1 cellular context compared by ENCODE assay signal in genomic region chr20:18138266-18138582, GRCh38.
A peak's percentile ranks its signal among the peaks of the same experiment; 100 is the strongest.
TF ChIP-seq lines count a peak whose summit lies in the region.

No MANE protein-coding gene starts in this region.

TF ChIP-seq in GM12878, 131 proteins besides CTCF, POLR2A, EP300 and RAD21 (continued from another document):
- no peak for TF ChIP-seq SRF (IDR thresholded peaks at IDR 0.05; ENCODE audit: low read depth in 2 of 2, low read length in 2 of 2)
- no peak for TF ChIP-seq SMC3 (IDR thresholded peaks at IDR 0.05; ENCODE audit: borderline replicate concordance, low read length)
- no peak for TF ChIP-seq ZSCAN29 (IDR thresholded peaks at IDR 0.05)
- TF ChIP-seq PML (IDR thresholded peaks at IDR 0.05; ENCODE audit: low read length): no peak
- TF ChIP-seq, protein P1, sequence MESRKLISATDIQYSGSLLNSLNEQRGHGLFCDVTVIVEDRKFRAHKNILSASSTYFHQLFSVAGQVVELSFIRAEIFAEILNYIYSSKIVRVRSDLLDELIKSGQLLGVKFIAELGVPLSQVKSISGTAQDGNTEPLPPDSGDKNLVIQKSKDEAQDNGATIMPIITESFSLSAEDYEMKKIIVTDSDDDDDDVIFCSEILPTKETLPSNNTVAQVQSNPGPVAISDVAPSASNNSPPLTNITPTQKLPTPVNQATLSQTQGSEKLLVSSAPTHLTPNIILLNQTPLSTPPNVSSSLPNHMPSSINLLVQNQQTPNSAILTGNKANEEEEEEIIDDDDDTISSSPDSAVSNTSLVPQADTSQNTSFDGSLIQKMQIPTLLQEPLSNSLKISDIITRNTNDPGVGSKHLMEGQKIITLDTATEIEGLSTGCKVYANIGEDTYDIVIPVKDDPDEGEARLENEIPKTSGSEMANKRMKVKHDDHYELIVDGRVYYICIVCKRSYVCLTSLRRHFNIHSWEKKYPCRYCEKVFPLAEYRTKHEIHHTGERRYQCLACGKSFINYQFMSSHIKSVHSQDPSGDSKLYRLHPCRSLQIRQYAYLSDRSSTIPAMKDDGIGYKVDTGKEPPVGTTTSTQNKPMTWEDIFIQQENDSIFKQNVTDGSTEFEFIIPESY (IDR thresholded peaks at IDR 0.05): no peak
- no peak for TF ChIP-seq REST (IDR thresholded peaks at IDR 0.05; ENCODE audit: low read depth, low read length)
- no peak for TF ChIP-seq IRF4 (IDR thresholded peaks at IDR 0.05; ENCODE audit: low read depth, low read length)
- no peak for TF ChIP-seq IKZF2 (IDR thresholded peaks at IDR 0.05)
- TF ChIP-seq TAF1 (IDR thresholded peaks at IDR 0.05; ENCODE audit: borderline replicate concordance, low read depth, low read length): no peak
- TF ChIP-seq CREM (IDR thresholded peaks at IDR 0.05; ENCODE audit: low read depth): no peak
- no peak for TF ChIP-seq NR2C2 (IDR thresholded peaks at IDR 0.05; ENCODE audit: borderline replicate concordance, control insufficient read depth, insufficient read length, low read depth)
- TF ChIP-seq CBX5 (IDR thresholded peaks at IDR 0.05; ENCODE audit: low read depth): no peak
- TF ChIP-seq GATAD2B (conservative IDR thresholded peaks at IDR 0.05; ENCODE audit: low read depth): peak; percentile 13; the same call in 1 of the 2 replicates
- no peak for TF ChIP-seq RELB (IDR thresholded peaks at IDR 0.05; ENCODE audit: low read depth)
- TF ChIP-seq CBFB (IDR thresholded peaks at IDR 0.05; ENCODE audit: low read depth): no peak
- TF ChIP-seq MXI1 (IDR thresholded peaks at IDR 0.05; ENCODE audit: low read depth, low read length): no peak
- TF ChIP-seq, protein P2, sequence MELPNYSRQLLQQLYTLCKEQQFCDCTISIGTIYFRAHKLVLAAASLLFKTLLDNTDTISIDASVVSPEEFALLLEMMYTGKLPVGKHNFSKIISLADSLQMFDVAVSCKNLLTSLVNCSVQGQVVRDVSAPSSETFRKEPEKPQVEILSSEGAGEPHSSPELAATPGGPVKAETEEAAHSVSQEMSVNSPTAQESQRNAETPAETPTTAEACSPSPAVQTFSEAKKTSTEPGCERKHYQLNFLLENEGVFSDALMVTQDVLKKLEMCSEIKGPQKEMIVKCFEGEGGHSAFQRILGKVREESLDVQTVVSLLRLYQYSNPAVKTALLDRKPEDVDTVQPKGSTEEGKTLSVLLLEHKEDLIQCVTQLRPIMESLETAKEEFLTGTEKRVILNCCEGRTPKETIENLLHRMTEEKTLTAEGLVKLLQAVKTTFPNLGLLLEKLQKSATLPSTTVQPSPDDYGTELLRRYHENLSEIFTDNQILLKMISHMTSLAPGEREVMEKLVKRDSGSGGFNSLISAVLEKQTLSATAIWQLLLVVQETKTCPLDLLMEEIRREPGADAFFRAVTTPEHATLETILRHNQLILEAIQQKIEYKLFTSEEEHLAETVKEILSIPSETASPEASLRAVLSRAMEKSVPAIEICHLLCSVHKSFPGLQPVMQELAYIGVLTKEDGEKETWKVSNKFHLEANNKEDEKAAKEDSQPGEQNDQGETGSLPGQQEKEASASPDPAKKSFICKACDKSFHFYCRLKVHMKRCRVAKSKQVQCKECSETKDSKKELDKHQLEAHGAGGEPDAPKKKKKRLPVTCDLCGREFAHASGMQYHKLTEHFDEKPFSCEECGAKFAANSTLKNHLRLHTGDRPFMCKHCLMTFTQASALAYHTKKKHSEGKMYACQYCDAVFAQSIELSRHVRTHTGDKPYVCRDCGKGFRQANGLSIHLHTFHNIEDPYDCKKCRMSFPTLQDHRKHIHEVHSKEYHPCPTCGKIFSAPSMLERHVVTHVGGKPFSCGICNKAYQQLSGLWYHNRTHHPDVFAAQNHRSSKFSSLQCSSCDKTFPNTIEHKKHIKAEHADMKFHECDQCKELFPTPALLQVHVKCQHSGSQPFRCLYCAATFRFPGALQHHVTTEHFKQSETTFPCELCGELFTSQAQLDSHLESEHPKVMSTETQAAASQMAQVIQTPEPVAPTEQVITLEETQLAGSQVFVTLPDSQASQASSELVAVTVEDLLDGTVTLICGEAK (IDR thresholded peaks at IDR 0.05; ENCODE audit: borderline replicate concordance): no peak
- no peak for TF ChIP-seq ESRRA (IDR thresholded peaks at IDR 0.05; ENCODE audit: low read length)
TF ChIP-seq in GM12878: peak in this region for 3.
